ENCODE assay signal across 26 cellular contexts in genomic region chr11:32267679-32268187, GRCh38.
"Had no signal": no experiment of that assay in that cellular context is flagged by ENCODE, and none has a peak within 500 bp of the region (broad histone marks: within the 10 kb centered on the region; RNA-seq: fewer than 3 reads in every experiment).

No MANE protein-coding gene starts in this region.

- H3K4me1 Mint-ChIP-seq: activated naive CD4-positive, alpha-beta T cell treated with anti-CD3 and anti-CD28 coated beads, Interleukin-2, amount 50 U/mL, for 24 hours; central memory CD8-positive, alpha-beta T cell; T-helper 17 cell had no signal

- H3K9me3 ChIP-seq: ascending aorta, body of pancreas had no signal

- ATAC-seq: activated CD8-positive, alpha-beta T cell treated with anti-CD3 and anti-CD28 coated beads, Interleukin-2, amount 10 ng/mL, durations not matched to agents 7 days and 5 days; body of pancreas; PC-3; T-helper 17 cell; WTC11 had no signal

- H3K36me3 Mint-ChIP-seq: activated naive CD4-positive, alpha-beta T cell treated with anti-CD3 and anti-CD28 coated beads, Interleukin-2, amount 50 U/mL, for 24 hours; WTC11 had no signal

- H3K4me1 ChIP-seq: ascending aorta, body of pancreas had no signal

- DNase-seq: activated CD4-positive, alpha-beta T cell treated with anti-CD3 and anti-CD28 coated beads for 48 hours; activated CD4-positive, alpha-beta T cell treated with anti-CD3 and anti-CD28 coated beads, Interleukin-2, amount 50 U/mL, for 4 hours; activated CD4-positive, CD25-positive, alpha-beta regulatory T cell treated with anti-CD3 and anti-CD28 coated beads, Interleukin-2, amount 50 U/mL, for 72 hours; activated CD8-positive, alpha-beta memory T cell treated with anti-CD3 and anti-CD28 coated beads, Interleukin-2, amount 50 U/mL, for 48 hours; activated CD8-positive, alpha-beta T cell treated with anti-CD3 and anti-CD28 coated beads, Interleukin-2, amount 10 ng/mL, durations not matched to agents 7 days and 5 days; activated effector memory CD4-positive, alpha-beta T cell treated with Interleukin-2 at 50 U/mL for 16 hours; activated naive CD4-positive, alpha-beta T cell; activated T-cell treated with anti-CD3 and anti-CD28 coated beads, Interleukin-2, amount 50 U/mL, for 1 hour; amniotic stem cell; body of pancreas; NCI-H1092 treated with DMSO at 0.1 percent for 48 hours; NCI-H1417 treated with DMSO at 0.1 percent for 48 hours; NCI-H1694 treated with DMSO at 0.1 percent for 48 hours; NCI-H2029 treated with DMSO at 0.1 percent for 48 hours; NCI-H446; NCI-H524; NCI-H748 treated with DMSO at 0.1 percent for 48 hours; PC-3; SHP77 treated with DMSO at 0.1 percent for 48 hours; T-helper 17 cell; T-helper 9 cell had no signal

- H3K4me3 ChIP-seq: ascending aorta, body of pancreas had no signal

- H3K36me3 ChIP-seq: ascending aorta had no signal

- H3K9me3 Mint-ChIP-seq: activated naive CD4-positive, alpha-beta T cell treated with anti-CD3 and anti-CD28 coated beads, Interleukin-2, amount 50 U/mL, for 24 hours; central memory CD8-positive, alpha-beta T cell had no signal

- H3K27ac ChIP-seq: ascending aorta, body of pancreas, KMS-11 had no signal

- H3K4me3 Mint-ChIP-seq: activated CD8-positive, alpha-beta T cell treated with anti-CD3 and anti-CD28 coated beads, Interleukin-2, amount 10 ng/mL, durations not matched to agents 7 days and 5 days; activated naive CD4-positive, alpha-beta T cell treated with anti-CD3 and anti-CD28 coated beads, Interleukin-2, amount 50 U/mL, for 24 hours; central memory CD8-positive, alpha-beta T cell; T-helper 17 cell; WTC11 had no signal

- H3K27me3 ChIP-seq: ascending aorta, body of pancreas had no signal

- H3K4me2 ChIP-seq: KMS-11 had no signal

- H3K27ac Mint-ChIP-seq: activated CD8-positive, alpha-beta T cell treated with anti-CD3 and anti-CD28 coated beads, Interleukin-2, amount 10 ng/mL, durations not matched to agents 7 days and 5 days; activated naive CD4-positive, alpha-beta T cell treated with anti-CD3 and anti-CD28 coated beads, Interleukin-2, amount 50 U/mL, for 24 hours; T-helper 17 cell; WTC11 had no signal
